Comparison of ENCODE assay signal across 16 cellular contexts in genomic region chr1:67956096-67956495, GRCh38.
DNase-seq lines count a peak whose midpoint lies in the region; ATAC-seq and TF ChIP-seq lines count a peak whose summit lies in the region.
"Had no signal": no experiment of that assay in that cellular context is flagged by ENCODE, and none has a peak within 500 bp of the region (broad histone marks: within the 10 kb centered on the region; RNA-seq: fewer than 3 reads in every experiment).

No MANE protein-coding gene starts in this region.

- H3K27ac ChIP-seq in GM23248: no peak overlapping the region
- H3K27ac ChIP-seq: RWPE1 had no signal

- no peak overlapping the region for H2AFZ ChIP-seq in GM23248

- no peaks in the 10 kb centered on the region for H3K36me3 ChIP-seq in GM23248 (ENCODE audit: low read depth)

- ATAC-seq in SK-N-SH treated with all-trans-retinoic acid at 6 μM for 48 hours: peak; percentile 38
- ATAC-seq in omental fat pad (ENCODE audit: low FRiP score): peak; percentile 38
- ATAC-seq in GM21723 (IDR thresholded peaks at IDR 0.05; ENCODE audit: unreplicated experiment): no peak
- ATAC-seq: HCT116, K562 had no signal

- H3K4me3 ChIP-seq in GM23248 (no peak overlapping the region), fibroblast of the aortic adventitia (ENCODE audit: low read depth, low read length) (no peak overlapping the region)
- H3K4me3 ChIP-seq: K562 had no signal

- no peaks in the 10 kb centered on the region for H3K27me3 ChIP-seq in GM23248 (replicated peaks; ENCODE audit: insufficient read depth)

- in situ Hi-C loops in GM23248 (cut with MboI): no loop called here

- no peaks in the 10 kb centered on the region for H4K20me1 ChIP-seq in GM23248 (ENCODE audit: insufficient read depth)

- TF ChIP-seq CTCF in fibroblast of the aortic adventitia (IDR thresholded peaks at IDR 0.05; ENCODE audit: insufficient read depth, low read length) (no peak), omental fat pad (IDR thresholded peaks at IDR 0.05) (no peak), GM20000 (IDR thresholded peaks at IDR 0.05; ENCODE audit: extremely low read depth, missing control alignments) (no peak)

- no peak overlapping the region for H3K9ac ChIP-seq in GM23248

- H3K79me2 ChIP-seq in GM23248 (ENCODE audit: insufficient read depth): no peaks in the 10 kb centered on the region

- no peak overlapping the region for H3K4me2 ChIP-seq in GM23248 (ENCODE audit: unreplicated experiment)

- H3F3A ChIP-seq in GM23248 (ENCODE audit: insufficient read depth): no peaks in the 10 kb centered on the region

- no peaks in the 10 kb centered on the region for H3K9me3 ChIP-seq in GM23248 (ENCODE audit: low read depth)

- H3K9me2 ChIP-seq in GM23248 (ENCODE audit: insufficient read depth): no peaks in the 10 kb centered on the region

- peaks cover 13% of the 10 kb centered on the region; the same call in 1 of the 2 replicates for H3K4me1 ChIP-seq in GM23248 (ENCODE audit: insufficient read depth)

- DNase-seq in GM23248: peak; percentile 20
- DNase-seq in fibroblast of the aortic adventitia (ENCODE audit: low read depth): peak; percentile 32
- no peak for DNase-seq in omental fat pad (ENCODE audit: low spot score)
- DNase-seq in activated CD4-positive, alpha-beta T cell treated with anti-CD3 and anti-CD28 coated beads for 1 hour: no peak
- no peak for DNase-seq in GM20000 (ENCODE audit: low spot score)
- DNase-seq: NCI-H1092 treated with DMSO at 0.1 percent for 48 hours, NCI-H2081, NCI-H510A, NCI-H748 treated with DMSO at 0.1 percent for 48 hours, OCI-M1, SIG-M5 had no signal

TF ChIP-seq in SK-N-SH treated with all-trans-retinoic acid at 6 μM for 48 hours, 23 proteins besides CTCF, POLR2A, EP300 and RAD21:
- TF ChIP-seq CSRNP3 (CRISPR knock-in tag; IDR thresholded peaks at IDR 0.05) (no peak), CSDC2 (CRISPR knock-in tag; IDR thresholded peaks at IDR 0.05) (no peak)
- TF ChIP-seq, protein P1, sequence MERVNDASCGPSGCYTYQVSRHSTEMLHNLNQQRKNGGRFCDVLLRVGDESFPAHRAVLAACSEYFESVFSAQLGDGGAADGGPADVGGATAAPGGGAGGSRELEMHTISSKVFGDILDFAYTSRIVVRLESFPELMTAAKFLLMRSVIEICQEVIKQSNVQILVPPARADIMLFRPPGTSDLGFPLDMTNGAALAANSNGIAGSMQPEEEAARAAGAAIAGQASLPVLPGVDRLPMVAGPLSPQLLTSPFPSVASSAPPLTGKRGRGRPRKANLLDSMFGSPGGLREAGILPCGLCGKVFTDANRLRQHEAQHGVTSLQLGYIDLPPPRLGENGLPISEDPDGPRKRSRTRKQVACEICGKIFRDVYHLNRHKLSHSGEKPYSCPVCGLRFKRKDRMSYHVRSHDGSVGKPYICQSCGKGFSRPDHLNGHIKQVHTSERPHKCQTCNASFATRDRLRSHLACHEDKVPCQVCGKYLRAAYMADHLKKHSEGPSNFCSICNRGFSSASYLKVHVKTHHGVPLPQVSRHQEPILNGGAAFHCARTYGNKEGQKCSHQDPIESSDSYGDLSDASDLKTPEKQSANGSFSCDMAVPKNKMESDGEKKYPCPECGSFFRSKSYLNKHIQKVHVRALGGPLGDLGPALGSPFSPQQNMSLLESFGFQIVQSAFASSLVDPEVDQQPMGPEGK (CRISPR knock-in tag; IDR thresholded peaks at IDR 0.05; ENCODE audit: borderline replicate concordance): no peak

Comparison
In these comparisons a context has a peak if more than half of its experiments do, and no peak if none do; other contexts are left out.
1. DNase-seq: peak in GM23248 (single experiment) and fibroblast of the aortic adventitia (single experiment); none in omental fat pad (single experiment), activated CD4-positive, alpha-beta T cell treated with anti-CD3 and anti-CD28 coated beads for 1 hour (single experiment) and GM20000 (single experiment).